Comparison of ENCODE assay signal across 9 cellular contexts in the genomic region with DNA sequence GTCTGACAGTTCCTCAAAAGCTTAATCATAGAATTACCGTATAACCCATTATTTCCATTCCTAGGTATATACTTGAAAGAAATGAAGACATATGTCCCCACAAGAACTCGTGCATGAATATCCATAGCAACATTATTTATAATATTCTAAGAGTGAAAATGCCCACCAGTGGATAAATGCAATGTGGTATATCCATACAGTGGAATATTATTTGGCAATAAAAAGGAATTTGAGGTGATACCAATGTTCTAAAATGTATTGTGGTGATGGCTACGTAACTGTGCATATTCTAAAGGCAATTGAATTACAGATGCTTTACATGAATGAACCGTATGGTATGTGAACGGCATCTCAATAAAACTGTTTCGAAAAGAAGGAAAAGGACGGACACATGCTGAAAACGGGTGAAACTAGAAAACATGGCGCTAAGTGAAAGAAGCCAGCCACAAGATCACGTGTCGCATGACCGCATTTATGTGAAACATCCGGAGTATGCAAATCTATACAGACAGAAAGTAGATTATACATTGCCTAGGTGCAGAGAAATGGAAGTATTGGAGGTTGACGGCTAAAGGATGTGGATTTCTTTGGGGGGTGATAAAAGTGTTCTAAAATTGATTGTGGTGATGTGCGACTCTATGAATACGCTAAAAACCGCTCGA. TPM values are rescaled to one million over a fixed set of nuclear protein-coding genes. Genes with fewer than 3 reads are reported as not detected.
"Had no signal": no experiment of that assay in that cellular context is flagged by ENCODE, and none has a peak within 500 bp of the region (broad histone marks: within the 10 kb centered on the region; RNA-seq: fewer than 3 reads in every experiment).

No MANE protein-coding gene starts in this region.

RNA-seq across cellular contexts. Expression of a gene that starts 16.0 kb away (rescaled TPM):
- total RNA-seq: OCI-LY7, PC-3, PC-9, Peyer's patch, Right ventricle myocardium inferior, Right ventricle myocardium superior, SJCRH30, SJSA1 had no signal

RNA-seq across cellular contexts. Expression of a gene that starts 29.4 kb away (rescaled TPM):
- total RNA-seq: OCI-LY7, PC-3, PC-9, RPMI7951, SJCRH30, SJSA1 had no signal
